In genomic region chr1:75134656-75134938, GRCh38 we compare ENCODE assay signal across 14 cellular contexts. TPM values are rescaled to one million over a fixed set of nuclear protein-coding genes. Genes with fewer than 3 reads are reported as not detected.
DNase-seq lines count a peak whose midpoint lies in the region; TF ChIP-seq lines count a peak whose summit lies in the region.
"Had no signal": no experiment of that assay in that cellular context is flagged by ENCODE, and none has a peak within 500 bp of the region (broad histone marks: within the 10 kb centered on the region; RNA-seq: fewer than 3 reads in every experiment).

No MANE protein-coding gene starts in this region.

- H3K4me1 ChIP-seq in osteoblast (ENCODE audit: insufficient read depth, low read length) = no peaks in the 10 kb centered on the region

- peak; percentile 5 for DNase-seq in NCI-H345 (lab: John Stamatoyannopoulos, UW)
- no peak for DNase-seq in NCI-H345 treated with DMSO at 0.1 percent for 48 hours (lab: John Stamatoyannopoulos, UW; ENCODE audit: unreplicated experiment)
- peak; percentile 39 for DNase-seq in NCI-H1092 treated with DMSO at 0.1 percent for 48 hours (lab: John Stamatoyannopoulos, UW)
- DNase-seq in endothelial cell (ENCODE audit: low spot score) = no peak
- no peak for DNase-seq in osteoblast (ENCODE audit: insufficient read length, low spot score, missing footprints)
- DNase-seq in HCEC 1CT = no peak
- no peak for DNase-seq in GM03348 (ENCODE audit: low spot score)
- DNase-seq in Calu3 = no peak
- DNase-seq: amniotic stem cell; effector CD4-positive, alpha-beta T cell; heart left ventricle; NCI-H446 treated with DMSO at 0.1 percent for 48 hours; small intestine had no signal

- intact Hi-C loops in Calu3 (cut with micrococcal nuclease; ENCODE audit: unreplicated experiment) = no loop called here

- H3K9me3 ChIP-seq in osteoblast (ENCODE audit: low read depth, low read length) = no peaks in the 10 kb centered on the region
- H3K9me3 ChIP-seq: heart left ventricle had no signal

- H3K79me2 ChIP-seq in osteoblast (ENCODE audit: insufficient read depth, low read length) = no peaks in the 10 kb centered on the region

- H3K9me3 Mint-ChIP-seq in endothelial cell (ENCODE audit: unreplicated experiment) (no peaks in the 10 kb centered on the region), Calu3 (ENCODE audit: low read depth, unreplicated experiment) (peaks cover 8% of the 10 kb centered on the region)

- H3K27ac Mint-ChIP-seq in endothelial cell (ENCODE audit: unreplicated experiment) (peak overlapping the region; percentile 42), Calu3 (ENCODE audit: unreplicated experiment) (no peak overlapping the region)

- no peak for TF ChIP-seq CTCF in endothelial cell (IDR thresholded peaks at IDR 0.05; ENCODE audit: unreplicated experiment)
- TF ChIP-seq CTCF in osteoblast (IDR thresholded peaks at IDR 0.05; ENCODE audit: extremely low read depth, low read depth, low read length) = no peak
- no peak for TF ChIP-seq CTCF in Calu3 (IDR thresholded peaks at IDR 0.05; ENCODE audit: unreplicated experiment)

- no TSS peak for BruUV-seq in Calu3 (replicated peaks; lab: Mats Ljungman, UMichigan)

- H3K4me3 Mint-ChIP-seq in endothelial cell (ENCODE audit: unreplicated experiment) = peak overlapping the region; percentile 86
- H3K4me3 Mint-ChIP-seq in Calu3 (ENCODE audit: low read depth, unreplicated experiment) = no peak overlapping the region

- no peaks in the 10 kb centered on the region for H3K36me3 ChIP-seq in osteoblast (ENCODE audit: insufficient read depth, low read length)
- H3K36me3 ChIP-seq: heart left ventricle had no signal

- H4K20me1 ChIP-seq in osteoblast (ENCODE audit: insufficient read depth, low read length) = no peaks in the 10 kb centered on the region

- peaks cover 76% of the 10 kb centered on the region for H3K27me3 ChIP-seq in osteoblast (ENCODE audit: insufficient read depth, low read length)

- H3K4me1 Mint-ChIP-seq in endothelial cell (ENCODE audit: unreplicated experiment) (peaks cover 61% of the 10 kb centered on the region), Calu3 (ENCODE audit: low read depth, unreplicated experiment) (no peaks in the 10 kb centered on the region)

- H3K4me2 ChIP-seq in osteoblast (ENCODE audit: insufficient read depth, low read length) = peak overlapping the region; percentile 48

- CTCF ChIA-PET in Calu3 (lab: Charles Lee) = no interaction called here

- H3K4me3 ChIP-seq in osteoblast (ENCODE audit: insufficient read depth, low read length) = no peak overlapping the region

- peaks cover 6% of the 10 kb centered on the region for H3K36me3 Mint-ChIP-seq in endothelial cell (ENCODE audit: low read depth, unreplicated experiment)
- H3K36me3 Mint-ChIP-seq in Calu3 (ENCODE audit: insufficient read depth, unreplicated experiment) = no peaks in the 10 kb centered on the region

- H3K27ac ChIP-seq in osteoblast (ENCODE audit: low read depth, low read length) = no peak overlapping the region
- H3K27ac ChIP-seq: heart left ventricle had no signal

- H2AFZ ChIP-seq in osteoblast (ENCODE audit: low read length) = no peak overlapping the region

- H3K27me3 Mint-ChIP-seq in endothelial cell (ENCODE audit: unreplicated experiment) = peaks cover 43% of the 10 kb centered on the region
- H3K27me3 Mint-ChIP-seq in Calu3 (ENCODE audit: unreplicated experiment) = no peaks in the 10 kb centered on the region

RNA-seq across cellular contexts. Expression of gene LHX8, which starts 0.4 kb away (rescaled TPM):
- not detected for total RNA-seq in endothelial cell (ENCODE audit: unreplicated experiment)
- not detected in 2 replicates for total RNA-seq in osteoblast
- total RNA-seq in Calu3 (2022) = not detected in 2 replicates
- total RNA-seq: G401, heart left ventricle had no signal

Comparison
In these comparisons a context has a peak if more than half of its experiments do, and no peak if none do; other contexts are left out.
1. DNase-seq: peak in NCI-H345 (single experiment) and NCI-H1092 treated with DMSO at 0.1 percent for 48 hours (single experiment); none in NCI-H345 treated with DMSO at 0.1 percent for 48 hours (single experiment), endothelial cell (single experiment), osteoblast (single experiment), HCEC 1CT (single experiment), GM03348 (single experiment) and Calu3 (single experiment).